Comparison of ENCODE assay signal across 28 cellular contexts in genomic region chr18:49585781-49586663, GRCh38. TPM values are rescaled to one million over a fixed set of nuclear protein-coding genes. Genes with fewer than 3 reads are reported as not detected.
A peak's percentile ranks its signal among the peaks of the same experiment; 100 is the strongest.
DNase-seq lines count a peak whose midpoint lies in the region; TF ChIP-seq lines count a peak whose summit lies in the region.
"Had no signal": no experiment of that assay in that cellular context is flagged by ENCODE, and none has a peak within 500 bp of the region (broad histone marks: within the 10 kb centered on the region; RNA-seq: fewer than 3 reads in every experiment).

No MANE protein-coding gene starts in this region.

- no peaks in the 10 kb centered on the region for H4K20me1 ChIP-seq in hepatocyte (ENCODE audit: insufficient read depth, poor library complexity, severe bottlenecking)

- DNase-seq in HAP-1 (ENCODE audit: low spot score in 2 of 2) (peak; percentile 81 to 92), NCI-H69 (lab: John Stamatoyannopoulos, UW) (peak; percentile 58), hepatocyte (ENCODE audit: low spot score) (no peak), neural crest cell (ENCODE audit: low read depth, low spot score) (no peak), GF-D8 (lab: John Stamatoyannopoulos, UW) (no peak), HT-29 (ENCODE audit: low spot score) (no peak)
- no peak for DNase-seq in stimulated activated CD4-positive, alpha-beta T cell treated with anti-CD3 and anti-CD28 coated beads, Interleukin-2, amount 100 ng/mL, for 24 hours
- DNase-seq: aorta; Calu3; caudate nucleus; glutamatergic neuron; HFFc6; kidney glomerular epithelial cell; mammary epithelial cell; MV-4-11; naive thymus-derived CD8-positive, alpha-beta T cell; NCI-H1694; NCI-H226; NCI-H82; OCI-M1; retina; SW 1271; uterus had no signal

- no peak overlapping the region for H3K4me2 ChIP-seq in hepatocyte
- H3K4me2 ChIP-seq: smooth muscle cell had no signal

- no peak overlapping the region for H3K4me3 Mint-ChIP-seq in neural crest cell
- H3K4me3 Mint-ChIP-seq: activated naive CD8-positive, alpha-beta T cell; HFFc6; naive thymus-derived CD8-positive, alpha-beta T cell; stimulated activated memory B cell treated with anti-CD40 and anti-IgM and Interleukin-4, amounts not matched to agents 10 μg/mL and 1 μg/mL and 100 μg/mL, for 72 hours; WTC11 had no signal

- in situ Hi-C loops in HAP-1 (cut with MboI; ENCODE audit: low sequenced_read_pairs), result no loop called here

- H3K36me3 ChIP-seq in HAP-1 (replicated peaks) (no peaks in the 10 kb centered on the region), hepatocyte (replicated peaks; ENCODE audit: insufficient read depth, low read depth) (no peaks in the 10 kb centered on the region)
- H3K36me3 ChIP-seq: uterus had no signal

- H2AFZ ChIP-seq in hepatocyte, result no peak overlapping the region

- no peaks in the 10 kb centered on the region for H3K9me3 ChIP-seq in HAP-1
- no peaks in the 10 kb centered on the region for H3K9me3 ChIP-seq in hepatocyte (ENCODE audit: low read depth)
- H3K9me3 ChIP-seq: uterus had no signal

- no peaks in the 10 kb centered on the region for H3K9me2 ChIP-seq in hepatocyte (replicated peaks; ENCODE audit: insufficient read depth)

- H3K4me3 ChIP-seq in HAP-1 (no peak overlapping the region), hepatocyte (no peak overlapping the region)
- H3K4me3 ChIP-seq: dorsolateral prefrontal cortex, smooth muscle cell, uterus had no signal

- TF ChIP-seq CTCF in hepatocyte (IDR thresholded peaks at IDR 0.05; ENCODE audit: poor library complexity) (no peak), neural crest cell (conservative IDR thresholded peaks at IDR 0.05) (no peak)

- H3K79me2 ChIP-seq in hepatocyte, result no peaks in the 10 kb centered on the region

- H3K27ac ChIP-seq in hepatocyte, result peak overlapping the region; percentile 11
- H3K27ac ChIP-seq: dorsolateral prefrontal cortex, uterus had no signal

- peaks cover 16% of the 10 kb centered on the region for H3K4me1 Mint-ChIP-seq in neural crest cell
- H3K4me1 Mint-ChIP-seq: naive thymus-derived CD8-positive, alpha-beta T cell; stimulated activated memory B cell treated with anti-CD40 and anti-IgM and Interleukin-4, amounts not matched to agents 10 μg/mL and 1 μg/mL and 100 μg/mL, for 72 hours had no signal

- H3K4me1 ChIP-seq in HAP-1, result peaks cover 16% of the 10 kb centered on the region
- peaks cover 6% of the 10 kb centered on the region for H3K4me1 ChIP-seq in hepatocyte (ENCODE audit: insufficient read depth)
- H3K4me1 ChIP-seq: uterus had no signal

- no peaks in the 10 kb centered on the region for H3K9me3 Mint-ChIP-seq in neural crest cell
- H3K9me3 Mint-ChIP-seq: HFFc6; naive thymus-derived CD8-positive, alpha-beta T cell; stimulated activated memory B cell treated with anti-CD40 and anti-IgM and Interleukin-4, amounts not matched to agents 10 μg/mL and 1 μg/mL and 100 μg/mL, for 72 hours; WTC11 had no signal

- peak overlapping the region; percentile 1 for H3K27ac Mint-ChIP-seq in neural crest cell (ENCODE audit: unreplicated experiment)
- H3K27ac Mint-ChIP-seq: activated naive CD8-positive, alpha-beta T cell; HFFc6; naive thymus-derived CD8-positive, alpha-beta T cell; stimulated activated memory B cell treated with anti-CD40 and anti-IgM and Interleukin-4, amounts not matched to agents 10 μg/mL and 1 μg/mL and 100 μg/mL, for 72 hours had no signal

- no peaks in the 10 kb centered on the region for H3K27me3 Mint-ChIP-seq in neural crest cell (ENCODE audit: low read depth)

- H3K27me3 ChIP-seq in HAP-1 (ENCODE audit: low read depth), result no peaks in the 10 kb centered on the region
- no peaks in the 10 kb centered on the region for H3K27me3 ChIP-seq in hepatocyte
- H3K27me3 ChIP-seq: uterus had no signal

- 84% methylated on average over 9 of the region's 9 CpGs for WGBS in hepatocyte (ENCODE audit: low lambda C conversion rate, missing lambda C conversion rate)

- H3K36me3 Mint-ChIP-seq in neural crest cell (ENCODE audit: low read depth), result peaks cover 25% of the 10 kb centered on the region
- H3K36me3 Mint-ChIP-seq: activated naive CD8-positive, alpha-beta T cell; naive thymus-derived CD8-positive, alpha-beta T cell; stimulated activated memory B cell treated with anti-CD40 and anti-IgM and Interleukin-4, amounts not matched to agents 10 μg/mL and 1 μg/mL and 100 μg/mL, for 72 hours had no signal

RNA-seq across cellular contexts. Expression of gene LIPG, which starts 24.2 kb away (rescaled TPM):
- total RNA-seq in hepatocyte (75.2 and 85.2 TPM in 2 replicates), neural crest cell (28.4 and 32.4 TPM in 2 replicates)
- polyA plus RNA-seq in hepatocyte, result 36.9 and 43.4 TPM in 2 replicates
- 96.0 and 112 TPM in 2 replicates for total RNA-seq in HT-29 (2014; rRNA removed; shearing (Covaris generic))
- total RNA-seq: HFFc6; naive thymus-derived CD8-positive, alpha-beta T cell had no signal
- polyA plus RNA-seq: naive thymus-derived CD8-positive, alpha-beta T cell had no signal

Comparison
In these comparisons a context has a peak if more than half of its experiments do, and no peak if none do; other contexts are left out.
1. DNase-seq: peak in HAP-1 (2 of 2) and NCI-H69 (single experiment); none in hepatocyte (single experiment), neural crest cell (single experiment), GF-D8 (single experiment), stimulated activated CD4-positive, alpha-beta T cell treated with anti-CD3 and anti-CD28 coated beads, Interleukin-2, amount 100 ng/mL, for 24 hours (0 of 2) and HT-29 (single experiment).